In genomic region chr15:43509002-43509922, GRCh38 we compare ENCODE assay signal across 8 cellular contexts. TPM values are rescaled to one million over a fixed set of nuclear protein-coding genes. Genes with fewer than 3 reads are reported as not detected.
DNase-seq lines count a peak whose midpoint lies in the region; ATAC-seq and TF ChIP-seq lines count a peak whose summit lies in the region.

No MANE protein-coding gene starts in this region.

- DNase-seq in G401 (ENCODE audit: low spot score) (peak; percentile 61), NT2/D1 (ENCODE audit: low read depth, low spot score) (no peak), HEK293T (ENCODE audit: extremely low spot score) (no peak)
- no peak for DNase-seq in effector memory CD4-positive, alpha-beta T cell
- DNase-seq in activated naive CD4-positive, alpha-beta T cell treated with anti-CD3 and anti-CD28 coated beads, Interleukin-2, amount 50 U/mL, for 16 hours = no peak

- peaks cover 6% of the 10 kb centered on the region for H3K79me2 ChIP-seq in parathyroid adenoma

- ATAC-seq in HG03097 (IDR thresholded peaks at IDR 0.05; ENCODE audit: low FRiP score, unreplicated experiment) = no peak
- ATAC-seq in GM21526 (IDR thresholded peaks at IDR 0.05; ENCODE audit: low FRiP score, unreplicated experiment) = no peak

- peak overlapping the region; percentile 83 for H3K27ac ChIP-seq in effector memory CD4-positive, alpha-beta T cell (ENCODE audit: insufficient read depth, low read length, poor library complexity, severe bottlenecking)
- H3K27ac ChIP-seq in parathyroid adenoma = peak overlapping the region; percentile 94

- H3K4me1 ChIP-seq in NT2/D1 (ENCODE audit: insufficient read depth, insufficient read length) = peaks cover 12% of the 10 kb centered on the region
- H3K4me1 ChIP-seq in effector memory CD4-positive, alpha-beta T cell (ENCODE audit: control insufficient read depth, insufficient read depth, low read length, poor library complexity, severe bottlenecking) = peaks cover 28% of the 10 kb centered on the region
- peaks cover 10% of the 10 kb centered on the region for H3K4me1 ChIP-seq in parathyroid adenoma

- H3K9ac ChIP-seq in NT2/D1 (ENCODE audit: insufficient read length, low read depth) = no peak overlapping the region
- no peak overlapping the region for H3K9ac ChIP-seq in parathyroid adenoma

- H3K27me3 ChIP-seq in NT2/D1 (ENCODE audit: insufficient read depth, insufficient read length) (peaks cover 27% of the 10 kb centered on the region), parathyroid adenoma (ENCODE audit: control insufficient read depth, insufficient read depth, low read length) (no peaks in the 10 kb centered on the region)
- H3K27me3 ChIP-seq in effector memory CD4-positive, alpha-beta T cell (replicated peaks; ENCODE audit: control insufficient read depth, insufficient read depth, low read length, poor library complexity, severe bottlenecking) = no peaks in the 10 kb centered on the region

- H3K4me3 ChIP-seq in NT2/D1 (ENCODE audit: insufficient read length, low read depth) (peak overlapping the region; percentile 46), parathyroid adenoma (ENCODE audit: low read depth, low read length) (peak overlapping the region; percentile 55)
- H3K4me3 ChIP-seq in effector memory CD4-positive, alpha-beta T cell (ENCODE audit: insufficient read depth, low read depth, low read length, poor library complexity, severe bottlenecking) = no peak overlapping the region

- peak overlapping the region; percentile 93 for H3K4me2 ChIP-seq in parathyroid adenoma (ENCODE audit: low read length)

- TF ChIP-seq CTCF in parathyroid adenoma (IDR thresholded peaks at IDR 0.05) = no peak

- in situ Hi-C loops in G401 (cut with HindIII; ENCODE audit: low sequenced_read_pairs) = no loop called here

- H2AFZ ChIP-seq in parathyroid adenoma = peak overlapping the region; percentile 72

- POLR2A ChIA-PET in HEK293T (lab: Yijun Ruan, JAX) = interaction anchor here (0.6 to 3.4 kb wide), 10 partner anchors 8 to 267 kb away, joined by 3 to 33 read pairs (median 4); partner anchors contain the start of genes ELL3 and TP53BP1

- CTCF ChIA-PET in HEK293T (lab: Yijun Ruan, JAX) = interaction anchor here (0.5 to 0.6 kb wide), 2 partner anchors 13 to 18 kb away, joined by 3 to 4 read pairs; no protein-coding TSS in a partner anchor

- no peaks in the 10 kb centered on the region for H3K36me3 ChIP-seq in NT2/D1 (ENCODE audit: insufficient read depth, insufficient read length, low read length)
- H3K36me3 ChIP-seq in effector memory CD4-positive, alpha-beta T cell (ENCODE audit: control insufficient read depth, insufficient read depth, low read length) = no peaks in the 10 kb centered on the region
- H3K36me3 ChIP-seq in parathyroid adenoma (ENCODE audit: control insufficient read depth, insufficient read depth, low read length) = no peaks in the 10 kb centered on the region

- H3K9me3 ChIP-seq in NT2/D1 (ENCODE audit: insufficient read depth, low read length) (no peaks in the 10 kb centered on the region), parathyroid adenoma (ENCODE audit: control insufficient read depth, low read length) (no peaks in the 10 kb centered on the region)
- H3K9me3 ChIP-seq in effector memory CD4-positive, alpha-beta T cell (ENCODE audit: control insufficient read depth, low read length) = no peaks in the 10 kb centered on the region

TF ChIP-seq in HEK293T, 16 proteins besides CTCF, POLR2A, EP300 and RAD21:
- TF ChIP-seq NFRKB (IDR thresholded peaks at IDR 0.05) = no peak
- TF ChIP-seq HDGF (IDR thresholded peaks at IDR 0.05; ENCODE audit: borderline replicate concordance) = no peak
- no peak for TF ChIP-seq SUZ12 (IDR thresholded peaks at IDR 0.05)
- no peak for TF ChIP-seq L3MBTL2 (conservative IDR thresholded peaks at IDR 0.05)
- no peak for TF ChIP-seq FOXK2 (IDR thresholded peaks at IDR 0.05)
- TF ChIP-seq LEF1 (IDR thresholded peaks at IDR 0.05; ENCODE audit: borderline replicate concordance) = no peak
- TF ChIP-seq ARNT (IDR thresholded peaks at IDR 0.05) = no peak
- TF ChIP-seq PKNOX1 (IDR thresholded peaks at IDR 0.05) = no peak
- no peak for TF ChIP-seq SP1 (IDR thresholded peaks at IDR 0.05)
- no peak for TF ChIP-seq ZNF384 (IDR thresholded peaks at IDR 0.05)
- TF ChIP-seq FOXM1 (IDR thresholded peaks at IDR 0.05; ENCODE audit: borderline replicate concordance) = no peak
- no peak for TF ChIP-seq FOXA1 (IDR thresholded peaks at IDR 0.05)
- no peak for TF ChIP-seq BHLHE40 (IDR thresholded peaks at IDR 0.05; ENCODE audit: borderline replicate concordance)
- no peak for TF ChIP-seq TARDBP (IDR thresholded peaks at IDR 0.05)

RNA-seq across cellular contexts. Expression of gene MAP1A, which starts 8.1 kb away (rescaled TPM):
- total RNA-seq in G401 (2014; rRNA removed; shearing (Covaris generic)) = 10.0 and 16.4 TPM in 2 replicates

RNA-seq across cellular contexts. Expression of gene TP53BP1, which starts 16.3 kb away (rescaled TPM):
- 79.1 and 84.7 TPM in 2 replicates for total RNA-seq in G401 (2014; rRNA removed; shearing (Covaris generic))
